Comparison of ENCODE assay signal across 16 cellular contexts in genomic region chr16:23966577-23966976, GRCh38.
"Had no signal": no experiment of that assay in that cellular context is flagged by ENCODE, and none has a peak within 500 bp of the region (broad histone marks: within the 10 kb centered on the region; RNA-seq: fewer than 3 reads in every experiment).

No MANE protein-coding gene starts in this region.

- DNase-seq: activated CD4-positive, alpha-beta memory T cell treated with anti-CD3 and anti-CD28 coated beads for 36 hours; activated CD4-positive, CD25-positive, alpha-beta regulatory T cell treated with anti-CD3 and anti-CD28 coated beads, Interleukin-2, amount 50 U/mL, for 72 hours; activated CD8-positive, alpha-beta memory T cell treated with anti-CD3 and anti-CD28 coated beads, Interleukin-2, amount 50 U/mL, for 4 hours; activated T-cell treated with anti-CD3 and anti-CD28 coated beads, Interleukin-2, amount 50 U/mL, for 72 hours; effector CD4-positive, alpha-beta T cell; foreskin melanocyte; heart left ventricle; mesenchymal stem cell; stimulated activated CD4-positive, alpha-beta T cell treated with anti-CD3 and anti-CD28 coated beads, Interleukin-4, amount 100 ng/mL, for 1 hour; stimulated activated CD8-positive, alpha-beta memory T cell treated with anti-CD3 and anti-CD28 coated beads, Interleukin-4, amount 100 ng/mL, for 48 hours; stimulated activated naive CD8-positive, alpha-beta T cell treated with anti-CD3 and anti-CD28 coated beads, Interleukin-15, amount 100 ng/mL, for 72 hours had no signal

- H3K4me3 Mint-ChIP-seq: activated CD4-positive, alpha-beta memory T cell treated with anti-CD3 and anti-CD28 coated beads for 36 hours; stimulated activated naive CD8-positive, alpha-beta T cell treated with anti-CD3 and anti-CD28 coated beads, Interleukin-15, amount 100 ng/mL, for 72 hours; T-helper 1 cell treated with Interleukin-12 subunit alpha and Interleukin-12 subunit beta and Interleukin-4 antibody, amounts not matched to agents 30 μg/mL and 1 μg/mL, for 36 hours had no signal

- H3K27ac Mint-ChIP-seq: activated CD4-positive, alpha-beta memory T cell treated with anti-CD3 and anti-CD28 coated beads for 36 hours; activated T-cell treated with anti-CD3 and anti-CD28 coated beads, Interleukin-2, amount 50 U/mL, for 72 hours; stimulated activated naive CD8-positive, alpha-beta T cell treated with anti-CD3 and anti-CD28 coated beads, Interleukin-15, amount 100 ng/mL, for 72 hours; T-helper 1 cell treated with Interleukin-12 subunit alpha and Interleukin-12 subunit beta and Interleukin-4 antibody, amounts not matched to agents 30 μg/mL and 1 μg/mL, for 36 hours had no signal

- H3K9me3 ChIP-seq: heart left ventricle, testis had no signal

- H3K27me3 ChIP-seq: cardiac muscle cell, testis had no signal

- H3K4me3 ChIP-seq: cardiac muscle cell, coronary artery, heart left ventricle, testis had no signal

- H3K27me3 Mint-ChIP-seq: activated CD4-positive, alpha-beta memory T cell treated with anti-CD3 and anti-CD28 coated beads for 36 hours; stimulated activated naive CD8-positive, alpha-beta T cell treated with anti-CD3 and anti-CD28 coated beads, Interleukin-15, amount 100 ng/mL, for 72 hours had no signal

- ATAC-seq: activated T-cell treated with anti-CD3 and anti-CD28 coated beads, Interleukin-2, amount 50 U/mL, for 72 hours; heart left ventricle; left lobe of liver had no signal

- H3K27ac ChIP-seq: cardiac muscle cell, coronary artery, heart left ventricle had no signal

- H3K9me3 Mint-ChIP-seq: activated CD4-positive, alpha-beta memory T cell treated with anti-CD3 and anti-CD28 coated beads for 36 hours; activated T-cell treated with anti-CD3 and anti-CD28 coated beads, Interleukin-2, amount 50 U/mL, for 72 hours; stimulated activated naive CD8-positive, alpha-beta T cell treated with anti-CD3 and anti-CD28 coated beads, Interleukin-15, amount 100 ng/mL, for 72 hours; T-helper 1 cell treated with Interleukin-12 subunit alpha and Interleukin-12 subunit beta and Interleukin-4 antibody, amounts not matched to agents 30 μg/mL and 1 μg/mL, for 36 hours had no signal

- H3K4me1 ChIP-seq: heart left ventricle had no signal

- H3K36me3 ChIP-seq: cardiac muscle cell, heart left ventricle had no signal
